Comparison of ENCODE assay signal across 8 cellular contexts in genomic region chr14:23551266-23552028, GRCh38. TPM values are rescaled to one million over a fixed set of nuclear protein-coding genes. Genes with fewer than 3 reads are reported as not detected.
DNase-seq lines count a peak whose midpoint lies in the region; ATAC-seq, FAIRE-seq and TF ChIP-seq lines count a peak whose summit lies in the region.

Gene ZFHX2, minus strand, starts transcription at chr14:23551765. Its CDS starts 16,440 bp downstream, at chr14:23535325.

- intact Hi-C loops in activated T-helper 1 cell treated with anti-CD3 and anti-CD28 coated beads, Interleukin-12 subunit alpha, Interleukin-12 subunit beta, Interleukin-2, Interleukin-4 antibody, amounts not matched to agents 30 ng/mL and 10 ng/mL and 1 ng/mL, durations not matched to agents 14 hours and 24 hours and 36 hours (cut with micrococcal nuclease) = loop anchor here (1.0 to 2.0 kb wide), 5 partner anchors 8 to 249 kb away; partner anchors contain the start of genes AP1G2, NGDN, PABPN1 and PPP1R3E

- peak within 1 kb of the TSS; percentile 38 for H3K4me3 Mint-ChIP-seq in activated T-helper 1 cell treated with anti-CD3 and anti-CD28 coated beads, Interleukin-12 subunit alpha, Interleukin-12 subunit beta, Interleukin-2, Interleukin-4 antibody, amounts not matched to agents 30 ng/mL and 10 ng/mL and 1 ng/mL, durations not matched to agents 14 hours and 24 hours and 36 hours
- H3K4me3 Mint-ChIP-seq in neural crest cell = no peak within 1 kb of the TSS
- peak within 1 kb of the TSS; percentile 70 for H3K4me3 Mint-ChIP-seq in stimulated activated naive CD8-positive, alpha-beta T cell treated with anti-CD3 and anti-CD28 coated beads, Interleukin-15, Interleukin-2, amounts not matched to agents 100 ng/mL and 50 ng/mL, for 24 hours

- peak within 1 kb of the TSS; percentile 95 for H3K27ac Mint-ChIP-seq in activated T-helper 1 cell treated with anti-CD3 and anti-CD28 coated beads, Interleukin-12 subunit alpha, Interleukin-12 subunit beta, Interleukin-2, Interleukin-4 antibody, amounts not matched to agents 30 ng/mL and 10 ng/mL and 1 ng/mL, durations not matched to agents 14 hours and 24 hours and 36 hours
- H3K27ac Mint-ChIP-seq in neural crest cell (ENCODE audit: unreplicated experiment) = peak within 1 kb of the TSS; percentile 21
- H3K27ac Mint-ChIP-seq in stimulated activated naive CD8-positive, alpha-beta T cell treated with anti-CD3 and anti-CD28 coated beads, Interleukin-15, Interleukin-2, amounts not matched to agents 100 ng/mL and 50 ng/mL, for 24 hours = peak within 1 kb of the TSS; percentile 78

- peak; percentile 55 for ATAC-seq in GM21717 (IDR thresholded peaks at IDR 0.05; ENCODE audit: unreplicated experiment)

- TF ChIP-seq CTCF in foreskin fibroblast (IDR thresholded peaks at IDR 0.05; ENCODE audit: low read depth, low read length) (no peak), neural crest cell (conservative IDR thresholded peaks at IDR 0.05) (no peak)

- peak within 1 kb of the TSS; percentile 62 to 67 for H3K4me3 ChIP-seq in foreskin fibroblast (ENCODE audit: low read depth in 1 of 2, low read length in 2 of 2)

- H3K4me1 Mint-ChIP-seq in activated T-helper 1 cell treated with anti-CD3 and anti-CD28 coated beads, Interleukin-12 subunit alpha, Interleukin-12 subunit beta, Interleukin-2, Interleukin-4 antibody, amounts not matched to agents 30 ng/mL and 10 ng/mL and 1 ng/mL, durations not matched to agents 14 hours and 24 hours and 36 hours (ENCODE audit: low read depth) = peaks cover 9% of the 10 kb centered on the region
- H3K4me1 Mint-ChIP-seq in neural crest cell = peaks cover 18% of the 10 kb centered on the region
- H3K4me1 Mint-ChIP-seq in stimulated activated naive CD8-positive, alpha-beta T cell treated with anti-CD3 and anti-CD28 coated beads, Interleukin-15, Interleukin-2, amounts not matched to agents 100 ng/mL and 50 ng/mL, for 24 hours (ENCODE audit: low read depth) = peaks cover 16% of the 10 kb centered on the region

- no peak for FAIRE-seq in RCC 7860 (lab: Jason Lieb, UNC)

- no peaks in the 10 kb centered on the region for H3K36me3 Mint-ChIP-seq in activated T-helper 1 cell treated with anti-CD3 and anti-CD28 coated beads, Interleukin-12 subunit alpha, Interleukin-12 subunit beta, Interleukin-2, Interleukin-4 antibody, amounts not matched to agents 30 ng/mL and 10 ng/mL and 1 ng/mL, durations not matched to agents 14 hours and 24 hours and 36 hours (ENCODE audit: low read depth)
- H3K36me3 Mint-ChIP-seq in neural crest cell (ENCODE audit: low read depth) = no peaks in the 10 kb centered on the region
- H3K36me3 Mint-ChIP-seq in stimulated activated naive CD8-positive, alpha-beta T cell treated with anti-CD3 and anti-CD28 coated beads, Interleukin-15, Interleukin-2, amounts not matched to agents 100 ng/mL and 50 ng/mL, for 24 hours (ENCODE audit: low read depth) = no peaks in the 10 kb centered on the region

- DNase-seq in D341Med (ENCODE audit: low spot score) (peak; percentile 94), LHCN-M2 (ENCODE audit: low read depth) (peak; percentile 52), RCC 7860 (ENCODE audit: low spot score) (peak; percentile 12), foreskin fibroblast (peak; percentile 57 to 88), neural crest cell (ENCODE audit: low read depth, low spot score) (peak; percentile 83)
- peak; percentile 76 for DNase-seq in activated T-helper 1 cell treated with anti-CD3 and anti-CD28 coated beads, Interleukin-12 subunit alpha, Interleukin-12 subunit beta, Interleukin-2, Interleukin-4 antibody, amounts not matched to agents 30 ng/mL and 10 ng/mL and 1 ng/mL, durations not matched to agents 14 hours and 24 hours and 36 hours (ENCODE audit: low spot score)

- no peaks in the 10 kb centered on the region for H3K9me3 Mint-ChIP-seq in activated T-helper 1 cell treated with anti-CD3 and anti-CD28 coated beads, Interleukin-12 subunit alpha, Interleukin-12 subunit beta, Interleukin-2, Interleukin-4 antibody, amounts not matched to agents 30 ng/mL and 10 ng/mL and 1 ng/mL, durations not matched to agents 14 hours and 24 hours and 36 hours
- no peaks in the 10 kb centered on the region for H3K9me3 Mint-ChIP-seq in neural crest cell
- H3K9me3 Mint-ChIP-seq in stimulated activated naive CD8-positive, alpha-beta T cell treated with anti-CD3 and anti-CD28 coated beads, Interleukin-15, Interleukin-2, amounts not matched to agents 100 ng/mL and 50 ng/mL, for 24 hours = no peaks in the 10 kb centered on the region

- no peaks in the 10 kb centered on the region for H3K27me3 Mint-ChIP-seq in activated T-helper 1 cell treated with anti-CD3 and anti-CD28 coated beads, Interleukin-12 subunit alpha, Interleukin-12 subunit beta, Interleukin-2, Interleukin-4 antibody, amounts not matched to agents 30 ng/mL and 10 ng/mL and 1 ng/mL, durations not matched to agents 14 hours and 24 hours and 36 hours (ENCODE audit: insufficient read depth)
- H3K27me3 Mint-ChIP-seq in neural crest cell (ENCODE audit: low read depth) = no peaks in the 10 kb centered on the region
- no peaks in the 10 kb centered on the region for H3K27me3 Mint-ChIP-seq in stimulated activated naive CD8-positive, alpha-beta T cell treated with anti-CD3 and anti-CD28 coated beads, Interleukin-15, Interleukin-2, amounts not matched to agents 100 ng/mL and 50 ng/mL, for 24 hours

RNA-seq across cellular contexts. Expression of gene ZFHX2, which starts in this region (rescaled TPM):
- total RNA-seq in LHCN-M2 (2014; rRNA removed) = 0.29 and 0.32 TPM in 2 replicates
- polyA plus RNA-seq in LHCN-M2 (2012) = 0.16 TPM
- total RNA-seq in activated T-helper 1 cell treated with anti-CD3 and anti-CD28 coated beads, Interleukin-12 subunit alpha, Interleukin-12 subunit beta, Interleukin-2, Interleukin-4 antibody, amounts not matched to agents 30 ng/mL and 10 ng/mL and 1 ng/mL, durations not matched to agents 14 hours and 24 hours and 36 hours = 2.2 and 2.7 TPM in 2 replicates
- total RNA-seq in neural crest cell = 9.9 and 11.0 TPM in 2 replicates

Comparison
In these comparisons a context has a peak if more than half of its experiments do, and no peak if none do; other contexts are left out.
1. Peak in every context shown above with its lines: DNase-seq, ATAC-seq and H3K4me3 ChIP-seq.
2. Peak in DNase-seq in LHCN-M2; RNA of the gene not detected or under 1 TPM.
3. DNase-seq: peak in every context shown above with its lines; median percentile 94 in D341Med; 83 in neural crest cell; 76 in activated T-helper 1 cell treated with anti-CD3 and anti-CD28 coated beads, Interleukin-12 subunit alpha, Interleukin-12 subunit beta, Interleukin-2, Interleukin-4 antibody, amounts not matched to agents 30 ng/mL and 10 ng/mL and 1 ng/mL, durations not matched to agents 14 hours and 24 hours and 36 hours; 72 in foreskin fibroblast; 52 in LHCN-M2; 12 in RCC 7860.
4. H3K27ac Mint-ChIP-seq: peak in every context shown above with its lines; median percentile 95 in activated T-helper 1 cell treated with anti-CD3 and anti-CD28 coated beads, Interleukin-12 subunit alpha, Interleukin-12 subunit beta, Interleukin-2, Interleukin-4 antibody, amounts not matched to agents 30 ng/mL and 10 ng/mL and 1 ng/mL, durations not matched to agents 14 hours and 24 hours and 36 hours; 78 in stimulated activated naive CD8-positive, alpha-beta T cell treated with anti-CD3 and anti-CD28 coated beads, Interleukin-15, Interleukin-2, amounts not matched to agents 100 ng/mL and 50 ng/mL, for 24 hours; 21 in neural crest cell.